In the genomic region with DNA sequence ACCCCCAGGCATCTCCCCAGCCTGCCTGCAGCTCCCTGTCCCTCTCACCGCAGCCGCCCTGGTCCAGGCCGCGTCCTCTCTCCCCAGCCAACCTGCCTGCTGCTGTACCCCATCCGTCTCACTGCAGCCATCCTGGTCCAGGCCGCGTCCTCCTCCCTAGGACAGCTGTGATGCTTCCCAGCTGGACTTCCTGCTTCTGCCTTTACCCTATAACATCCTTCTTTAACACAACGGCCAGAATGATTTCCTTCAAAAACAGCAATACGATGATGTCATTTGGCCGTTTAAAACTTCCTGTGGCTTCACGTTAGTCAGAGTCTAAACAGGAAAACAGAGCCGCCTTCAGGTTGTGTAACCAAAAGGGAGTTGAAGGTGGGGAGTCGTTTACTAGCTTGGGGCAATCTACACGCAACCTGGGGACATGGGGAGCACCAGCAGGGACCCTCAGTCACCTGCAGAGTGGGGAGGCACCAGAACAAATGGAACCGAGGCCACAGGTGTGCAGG, we compare ENCODE assay signal across 10 cellular contexts. TPM values are rescaled to one million over a fixed set of nuclear protein-coding genes. Genes with fewer than 3 reads are reported as not detected.
DNase-seq lines count a peak whose midpoint lies in the region; ATAC-seq and TF ChIP-seq lines count a peak whose summit lies in the region.
"Had no signal": no experiment of that assay in that cellular context is flagged by ENCODE, and none has a peak within 500 bp of the region (broad histone marks: within the 10 kb centered on the region; RNA-seq: fewer than 3 reads in every experiment).

No MANE protein-coding gene starts in this region.

- ATAC-seq in HG03097 (IDR thresholded peaks at IDR 0.05; ENCODE audit: low FRiP score, unreplicated experiment), result no peak
- ATAC-seq: stimulated activated memory B cell treated with anti-CD40 and anti-IgM and Interleukin-4, amounts not matched to agents 10 μg/mL and 1 μg/mL and 100 μg/mL, for 72 hours had no signal

- in situ Hi-C loops in astrocyte of the spinal cord (cut with HindIII; ENCODE audit: low sequenced_read_pairs), result no loop called here

- no peak overlapping the region for H3K4me3 ChIP-seq in astrocyte of the spinal cord (ENCODE audit: low read depth, low read length)

- no peak for TF ChIP-seq CTCF in astrocyte of the spinal cord (IDR thresholded peaks at IDR 0.05; ENCODE audit: low read depth, low read length)

- DNase-seq in activated CD8-positive, alpha-beta memory T cell treated with anti-CD3 and anti-CD28 coated beads for 24 hours, result peak; percentile 66
- DNase-seq in activated CD8-positive, alpha-beta memory T cell treated with anti-CD3 and anti-CD28 coated beads, Interleukin-2, amount 50 U/mL, for 4 hours, result no peak
- DNase-seq in NOMO-1 treated with DMSO at 0.1 percent for 48 hours (lab: John Stamatoyannopoulos, UW; ENCODE audit: unreplicated experiment) (peak; percentile 94), astrocyte of the spinal cord (ENCODE audit: low read depth, low spot score) (peak; percentile 77), pulmonary artery endothelial cell (ENCODE audit: low read depth, low spot score) (peak; percentile 69), HPDE6-E6E7 (ENCODE audit: extremely low spot score) (no peak), NCI-H2227 treated with DMSO at 0.1 percent for 48 hours (lab: John Stamatoyannopoulos, UW) (no peak)
- DNase-seq: occipital lobe had no signal

RNA-seq across cellular contexts. Expression of gene ZFAND2A, which starts 32.2 kb away (rescaled TPM):
- 14.3 and 24.7 TPM in 2 replicates for total RNA-seq in pulmonary artery endothelial cell

RNA-seq across cellular contexts. Expression of gene UNCX, which starts 40.4 kb away (rescaled TPM):
- not detected in 2 replicates for total RNA-seq in pulmonary artery endothelial cell
- total RNA-seq: occipital lobe had no signal

Comparison
In these comparisons a context has a peak if more than half of its experiments do, and no peak if none do; other contexts are left out.
1. DNase-seq: peak in activated CD8-positive, alpha-beta memory T cell treated with anti-CD3 and anti-CD28 coated beads for 24 hours (single experiment), NOMO-1 treated with DMSO at 0.1 percent for 48 hours (single experiment), astrocyte of the spinal cord (single experiment) and pulmonary artery endothelial cell (single experiment); none in activated CD8-positive, alpha-beta memory T cell treated with anti-CD3 and anti-CD28 coated beads, Interleukin-2, amount 50 U/mL, for 4 hours (single experiment), HPDE6-E6E7 (single experiment) and NCI-H2227 treated with DMSO at 0.1 percent for 48 hours (single experiment).